ENCODE assay signal across 1 cellular context in the genomic region with DNA sequence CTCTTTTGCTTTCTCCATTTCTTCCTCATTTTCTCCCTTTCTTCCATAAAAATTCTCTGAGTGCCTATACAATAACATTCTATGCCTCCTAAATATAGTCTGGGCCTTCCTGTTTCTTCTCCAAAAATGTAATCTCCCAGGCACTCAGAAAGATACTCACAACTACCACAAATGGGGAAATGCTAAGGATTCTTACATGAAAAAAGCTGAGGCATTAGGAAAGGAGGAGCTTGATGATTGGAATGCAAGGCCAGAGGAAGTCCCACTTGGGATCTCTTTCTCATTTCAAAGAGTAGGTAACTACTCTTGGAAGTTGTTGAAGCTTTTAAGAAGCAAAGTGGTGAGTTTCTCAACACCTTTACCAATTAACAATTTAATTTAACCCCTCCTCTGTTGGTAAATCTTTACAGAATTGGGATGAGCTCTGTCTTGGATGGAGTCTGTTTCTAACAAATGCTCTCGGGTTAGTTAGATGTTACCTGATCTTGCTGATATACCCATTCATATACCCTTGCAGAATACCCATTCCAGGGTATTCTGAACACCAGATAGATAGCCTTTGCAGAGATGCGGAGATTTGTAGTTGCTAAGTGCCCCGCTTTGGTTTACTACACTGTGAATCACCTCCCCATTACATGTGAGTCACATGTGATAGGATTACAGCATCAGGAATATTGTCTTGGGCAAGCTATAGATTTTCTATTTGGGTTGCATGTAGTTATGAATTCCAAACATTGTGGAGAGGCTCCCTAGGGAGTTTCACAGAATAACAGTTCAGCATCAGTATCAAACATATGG.
A peak's percentile ranks its signal among the peaks of the same experiment; 100 is the strongest.
TF ChIP-seq lines count a peak whose summit lies in the region.

No MANE protein-coding gene starts in this region.

TF ChIP-seq in WTC11, 78 proteins besides CTCF, POLR2A, EP300 and RAD21:
- no peak for TF ChIP-seq ZNF138 (CRISPR knock-in tag; conservative IDR thresholded peaks at IDR 0.05)
- TF ChIP-seq, protein P1, sequence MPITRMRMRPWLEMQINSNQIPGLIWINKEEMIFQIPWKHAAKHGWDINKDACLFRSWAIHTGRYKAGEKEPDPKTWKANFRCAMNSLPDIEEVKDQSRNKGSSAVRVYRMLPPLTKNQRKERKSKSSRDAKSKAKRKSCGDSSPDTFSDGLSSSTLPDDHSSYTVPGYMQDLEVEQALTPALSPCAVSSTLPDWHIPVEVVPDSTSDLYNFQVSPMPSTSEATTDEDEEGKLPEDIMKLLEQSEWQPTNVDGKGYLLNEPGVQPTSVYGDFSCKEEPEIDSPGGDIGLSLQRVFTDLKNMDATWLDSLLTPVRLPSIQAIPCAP (CRISPR knock-in tag; IDR thresholded peaks at IDR 0.05): no peak
- TF ChIP-seq, protein P2, sequence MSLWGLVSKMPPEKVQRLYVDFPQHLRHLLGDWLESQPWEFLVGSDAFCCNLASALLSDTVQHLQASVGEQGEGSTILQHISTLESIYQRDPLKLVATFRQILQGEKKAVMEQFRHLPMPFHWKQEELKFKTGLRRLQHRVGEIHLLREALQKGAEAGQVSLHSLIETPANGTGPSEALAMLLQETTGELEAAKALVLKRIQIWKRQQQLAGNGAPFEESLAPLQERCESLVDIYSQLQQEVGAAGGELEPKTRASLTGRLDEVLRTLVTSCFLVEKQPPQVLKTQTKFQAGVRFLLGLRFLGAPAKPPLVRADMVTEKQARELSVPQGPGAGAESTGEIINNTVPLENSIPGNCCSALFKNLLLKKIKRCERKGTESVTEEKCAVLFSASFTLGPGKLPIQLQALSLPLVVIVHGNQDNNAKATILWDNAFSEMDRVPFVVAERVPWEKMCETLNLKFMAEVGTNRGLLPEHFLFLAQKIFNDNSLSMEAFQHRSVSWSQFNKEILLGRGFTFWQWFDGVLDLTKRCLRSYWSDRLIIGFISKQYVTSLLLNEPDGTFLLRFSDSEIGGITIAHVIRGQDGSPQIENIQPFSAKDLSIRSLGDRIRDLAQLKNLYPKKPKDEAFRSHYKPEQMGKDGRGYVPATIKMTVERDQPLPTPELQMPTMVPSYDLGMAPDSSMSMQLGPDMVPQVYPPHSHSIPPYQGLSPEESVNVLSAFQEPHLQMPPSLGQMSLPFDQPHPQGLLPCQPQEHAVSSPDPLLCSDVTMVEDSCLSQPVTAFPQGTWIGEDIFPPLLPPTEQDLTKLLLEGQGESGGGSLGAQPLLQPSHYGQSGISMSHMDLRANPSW (CRISPR knock-in tag; conservative IDR thresholded peaks at IDR 0.05; ENCODE audit: low read depth): no peak
- no peak for TF ChIP-seq ZNF263 (CRISPR knock-in tag; IDR thresholded peaks at IDR 0.05; ENCODE audit: low read depth)
- no peak for TF ChIP-seq MYBL2 (CRISPR knock-in tag; IDR thresholded peaks at IDR 0.05)
- peak; percentile 43; the same call in 1 of the 2 replicates for TF ChIP-seq SP1 (CRISPR knock-in tag; conservative IDR thresholded peaks at IDR 0.05)
- no peak for TF ChIP-seq OVOL2 (CRISPR knock-in tag; IDR thresholded peaks at IDR 0.05; ENCODE audit: borderline replicate concordance)
- TF ChIP-seq, protein P3, sequence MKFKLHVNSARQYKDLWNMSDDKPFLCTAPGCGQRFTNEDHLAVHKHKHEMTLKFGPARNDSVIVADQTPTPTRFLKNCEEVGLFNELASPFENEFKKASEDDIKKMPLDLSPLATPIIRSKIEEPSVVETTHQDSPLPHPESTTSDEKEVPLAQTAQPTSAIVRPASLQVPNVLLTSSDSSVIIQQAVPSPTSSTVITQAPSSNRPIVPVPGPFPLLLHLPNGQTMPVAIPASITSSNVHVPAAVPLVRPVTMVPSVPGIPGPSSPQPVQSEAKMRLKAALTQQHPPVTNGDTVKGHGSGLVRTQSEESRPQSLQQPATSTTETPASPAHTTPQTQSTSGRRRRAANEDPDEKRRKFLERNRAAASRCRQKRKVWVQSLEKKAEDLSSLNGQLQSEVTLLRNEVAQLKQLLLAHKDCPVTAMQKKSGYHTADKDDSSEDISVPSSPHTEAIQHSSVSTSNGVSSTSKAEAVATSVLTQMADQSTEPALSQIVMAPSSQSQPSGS (CRISPR knock-in tag; IDR thresholded peaks at IDR 0.05; ENCODE audit: borderline replicate concordance, low read depth): no peak
- no peak for TF ChIP-seq MXD4 (CRISPR knock-in tag; IDR thresholded peaks at IDR 0.05; ENCODE audit: borderline replicate concordance)
- TF ChIP-seq, protein P4, sequence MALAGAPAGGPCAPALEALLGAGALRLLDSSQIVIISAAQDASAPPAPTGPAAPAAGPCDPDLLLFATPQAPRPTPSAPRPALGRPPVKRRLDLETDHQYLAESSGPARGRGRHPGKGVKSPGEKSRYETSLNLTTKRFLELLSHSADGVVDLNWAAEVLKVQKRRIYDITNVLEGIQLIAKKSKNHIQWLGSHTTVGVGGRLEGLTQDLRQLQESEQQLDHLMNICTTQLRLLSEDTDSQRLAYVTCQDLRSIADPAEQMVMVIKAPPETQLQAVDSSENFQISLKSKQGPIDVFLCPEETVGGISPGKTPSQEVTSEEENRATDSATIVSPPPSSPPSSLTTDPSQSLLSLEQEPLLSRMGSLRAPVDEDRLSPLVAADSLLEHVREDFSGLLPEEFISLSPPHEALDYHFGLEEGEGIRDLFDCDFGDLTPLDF (CRISPR knock-in tag; IDR thresholded peaks at IDR 0.05): no peak
- peak; percentile 34; the same call in 1 of the 2 replicates for TF ChIP-seq TEAD1 (CRISPR knock-in tag; IDR thresholded peaks at IDR 0.05)
- TF ChIP-seq, protein P5, sequence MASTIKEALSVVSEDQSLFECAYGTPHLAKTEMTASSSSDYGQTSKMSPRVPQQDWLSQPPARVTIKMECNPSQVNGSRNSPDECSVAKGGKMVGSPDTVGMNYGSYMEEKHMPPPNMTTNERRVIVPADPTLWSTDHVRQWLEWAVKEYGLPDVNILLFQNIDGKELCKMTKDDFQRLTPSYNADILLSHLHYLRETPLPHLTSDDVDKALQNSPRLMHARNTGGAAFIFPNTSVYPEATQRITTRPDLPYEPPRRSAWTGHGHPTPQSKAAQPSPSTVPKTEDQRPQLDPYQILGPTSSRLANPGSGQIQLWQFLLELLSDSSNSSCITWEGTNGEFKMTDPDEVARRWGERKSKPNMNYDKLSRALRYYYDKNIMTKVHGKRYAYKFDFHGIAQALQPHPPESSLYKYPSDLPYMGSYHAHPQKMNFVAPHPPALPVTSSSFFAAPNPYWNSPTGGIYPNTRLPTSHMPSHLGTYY (CRISPR knock-in tag; IDR thresholded peaks at IDR 0.05): no peak
- no peak for TF ChIP-seq ZNF232 (CRISPR knock-in tag; IDR thresholded peaks at IDR 0.05)
- no peak for TF ChIP-seq NR2C2 (CRISPR knock-in tag; IDR thresholded peaks at IDR 0.05)
